Comparison of ENCODE assay signal across 1 cellular context in the genomic region with DNA sequence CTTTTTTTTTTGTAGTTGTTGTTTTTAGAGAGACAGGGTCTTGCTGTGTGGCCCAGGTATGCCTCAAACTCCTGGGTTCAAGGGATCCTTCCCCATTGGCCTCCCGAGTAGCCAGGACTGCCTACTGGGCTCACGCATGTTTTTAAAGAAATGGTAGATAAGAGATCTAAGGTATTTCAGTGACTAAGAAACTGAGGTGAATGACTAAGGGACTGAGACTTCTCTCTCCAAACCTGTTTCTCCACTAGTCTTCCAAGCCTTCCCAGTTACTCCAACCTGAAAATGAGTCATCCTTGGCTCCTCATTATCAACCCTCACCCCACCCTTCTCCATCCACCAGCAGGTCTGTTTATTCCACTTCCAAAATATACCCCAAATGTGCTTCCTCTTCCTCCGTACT. TPM values are rescaled to one million over a fixed set of nuclear protein-coding genes. Genes with fewer than 3 reads are reported as not detected.
"Had no signal": no experiment of that assay in that cellular context is flagged by ENCODE, and none has a peak within 500 bp of the region (broad histone marks: within the 10 kb centered on the region; RNA-seq: fewer than 3 reads in every experiment).

No MANE protein-coding gene starts in this region.

RNA-seq across cellular contexts. Expression of gene FANK1, which starts 4.6 kb away (rescaled TPM):
- total RNA-seq: natural killer cell had no signal
